In the genomic region with DNA sequence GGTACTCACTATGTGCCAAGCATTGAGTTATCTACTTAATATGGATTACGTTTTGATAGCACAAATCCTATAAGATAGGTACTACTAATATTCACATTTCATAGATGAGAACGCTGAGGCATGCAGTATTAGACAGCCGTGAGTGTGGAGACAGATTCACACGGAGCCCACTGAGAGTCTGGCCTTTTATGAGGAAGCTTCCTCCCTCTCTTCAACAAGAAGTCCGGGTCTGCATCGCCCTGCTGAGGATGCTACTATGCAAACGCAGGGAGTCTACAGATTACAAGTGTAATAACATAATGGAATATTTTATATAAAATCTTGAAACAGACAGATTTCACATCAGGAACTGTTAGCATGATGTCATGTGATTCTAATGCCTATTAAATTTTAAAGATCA, we compare ENCODE assay signal across 13 cellular contexts.
DNase-seq lines count a peak whose midpoint lies in the region; ATAC-seq and TF ChIP-seq lines count a peak whose summit lies in the region.
"Had no signal": no experiment of that assay in that cellular context is flagged by ENCODE, and none has a peak within 500 bp of the region (broad histone marks: within the 10 kb centered on the region; RNA-seq: fewer than 3 reads in every experiment).

No MANE protein-coding gene starts in this region.

- H3K9me3 ChIP-seq in cardiac muscle cell (ENCODE audit: low read depth) = no peaks in the 10 kb centered on the region
- no peaks in the 10 kb centered on the region for H3K9me3 ChIP-seq in upper lobe of left lung

- DNase-seq in cardiac muscle cell (ENCODE audit: low read depth in 1 of 2, low spot score in 1 of 2) (peak in 1 of 2 donors; percentile 9), cardiac septum (ENCODE audit: low spot score) (no peak), fibroblast of the aortic adventitia (ENCODE audit: low read depth) (peak; percentile 3), neural crest cell (ENCODE audit: low read depth, low spot score) (no peak), upper lobe of left lung (no peak), HCEC 1CT (no peak), AG08396 (ENCODE audit: low spot score) (no peak)
- DNase-seq: activated CD4-positive, CD25-positive, alpha-beta regulatory T cell treated with anti-CD3 and anti-CD28 coated beads, Interleukin-2, amount 50 U/mL, for 72 hours; activated T-cell treated with anti-CD3 and anti-CD28 coated beads, Interleukin-2, amount 50 U/mL, for 1 hour; Calu3; effector memory CD8-positive, alpha-beta T cell; MM.1S had no signal

- no peaks in the 10 kb centered on the region for H3K36me3 ChIP-seq in cardiac muscle cell
- no peaks in the 10 kb centered on the region for H3K36me3 ChIP-seq in upper lobe of left lung

- peak overlapping the region; percentile 89 for H3K4me3 Mint-ChIP-seq in neural crest cell
- H3K4me3 Mint-ChIP-seq: effector memory CD8-positive, alpha-beta T cell had no signal

- TF ChIP-seq CTCF in cardiac muscle cell (IDR thresholded peaks at IDR 0.05; ENCODE audit: low read depth, low read length) (no peak), fibroblast of the aortic adventitia (IDR thresholded peaks at IDR 0.05; ENCODE audit: insufficient read depth, low read length) (no peak), neural crest cell (conservative IDR thresholded peaks at IDR 0.05) (no peak), upper lobe of left lung (IDR thresholded peaks at IDR 0.05) (no peak)

- no peak overlapping the region for H3K27ac Mint-ChIP-seq in neural crest cell (ENCODE audit: unreplicated experiment)
- H3K27ac Mint-ChIP-seq: effector memory CD8-positive, alpha-beta T cell had no signal

- no peak for TF ChIP-seq POLR2A in upper lobe of left lung (IDR thresholded peaks at IDR 0.05)

- H3K27ac ChIP-seq in cardiac muscle cell = no peak overlapping the region
- H3K27ac ChIP-seq in upper lobe of left lung = peak overlapping the region in 1 of 4 donors; percentile 73

- no peaks in the 10 kb centered on the region for H3K9me3 Mint-ChIP-seq in neural crest cell

- intact Hi-C loops in cardiac septum (cut with DNase I) = no loop called here

- H3K27me3 ChIP-seq in cardiac muscle cell = peaks cover 13% of the 10 kb centered on the region
- peaks cover 0 to 3% (median 0%) of the 10 kb centered on the region in 4 donors for H3K27me3 ChIP-seq in upper lobe of left lung

- H3K4me1 ChIP-seq in cardiac muscle cell (ENCODE audit: low read depth) = peaks cover 5% of the 10 kb centered on the region
- peaks cover 9 to 19% (median 10%) of the 10 kb centered on the region in 4 donors for H3K4me1 ChIP-seq in upper lobe of left lung

- H3K4me3 ChIP-seq in cardiac muscle cell (peak overlapping the region; percentile 33), fibroblast of the aortic adventitia (ENCODE audit: low read depth, low read length) (no peak overlapping the region), upper lobe of left lung (peak overlapping the region in 3 of 4 donors; percentile 41 to 52 (median 50))

- H3K27me3 Mint-ChIP-seq in neural crest cell (ENCODE audit: low read depth) = peaks cover 13% of the 10 kb centered on the region

- WGBS in upper lobe of left lung, 2 donors = 50 to 58% methylated on average over 7 of the region's 7 CpGs

- H3K36me3 Mint-ChIP-seq in neural crest cell (ENCODE audit: low read depth) = no peaks in the 10 kb centered on the region

- no peak for ATAC-seq in upper lobe of left lung (ENCODE audit: low FRiP score in 2 of 2)
- no peak for ATAC-seq in HG03469 (IDR thresholded peaks at IDR 0.05; ENCODE audit: unreplicated experiment)
- ATAC-seq: effector memory CD8-positive, alpha-beta T cell had no signal

- TF ChIP-seq EP300 in upper lobe of left lung (IDR thresholded peaks at IDR 0.05) = no peak

- peaks cover 27% of the 10 kb centered on the region for H3K4me1 Mint-ChIP-seq in neural crest cell
